17 cellular contexts compared by ENCODE assay signal in the genomic region with DNA sequence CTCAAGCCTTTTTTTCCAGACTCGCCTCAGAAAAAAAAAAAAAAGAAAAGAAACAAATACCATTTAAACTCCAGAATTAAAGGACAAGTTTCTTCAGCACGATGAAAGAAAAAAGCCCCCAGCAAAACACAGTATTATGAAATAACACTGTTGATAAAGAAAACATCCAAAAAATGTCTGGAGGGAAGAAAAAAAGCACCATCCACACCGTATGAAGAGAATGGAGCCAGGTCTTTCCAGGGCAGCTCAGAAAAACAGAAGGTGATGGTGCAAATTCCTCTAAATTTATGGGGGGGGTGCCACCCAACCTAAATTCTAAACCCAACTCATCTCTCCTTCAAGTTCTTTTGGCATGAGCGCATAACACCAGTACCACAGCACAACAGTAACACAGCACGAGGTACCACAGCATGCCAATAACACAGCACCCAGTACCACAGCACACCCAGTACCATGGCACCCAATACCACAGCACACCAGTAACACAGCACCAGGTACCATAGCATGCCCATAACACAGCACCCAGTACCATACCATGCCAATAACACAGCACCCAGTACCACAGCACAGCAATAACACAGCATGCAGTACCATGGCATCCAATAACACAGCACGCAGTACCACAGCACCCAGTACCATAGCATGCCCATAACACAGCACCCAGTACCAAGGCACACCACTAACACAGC. TPM values are rescaled to one million over a fixed set of nuclear protein-coding genes. Genes with fewer than 3 reads are reported as not detected.
DNase-seq lines count a peak whose midpoint lies in the region; ATAC-seq, FAIRE-seq and TF ChIP-seq lines count a peak whose summit lies in the region.
"Had no signal": no experiment of that assay in that cellular context is flagged by ENCODE, and none has a peak within 500 bp of the region (broad histone marks: within the 10 kb centered on the region; RNA-seq: fewer than 3 reads in every experiment).

No MANE protein-coding gene starts in this region.

- H4K8ac ChIP-seq in H1 (ENCODE audit: extremely low read depth, insufficient read depth, low read length) (no peak overlapping the region), neuronal stem cell (ENCODE audit: low read depth, low read length) (peak overlapping the region; percentile 93)

- H2BK15ac ChIP-seq in H1 (ENCODE audit: low read length), result no peak overlapping the region
- no peak overlapping the region for H2BK15ac ChIP-seq in neuronal stem cell (ENCODE audit: low read length)

- H2BK12ac ChIP-seq in H1 (ENCODE audit: low read depth, low read length) (no peak overlapping the region), neuronal stem cell (ENCODE audit: low read length) (no peak overlapping the region)

- no peak overlapping the region for H3K14ac ChIP-seq in H1 (ENCODE audit: insufficient read length)
- H3K14ac ChIP-seq in neuronal stem cell (ENCODE audit: low read length), result peak overlapping the region; percentile 75

- H3K4me3 ChIP-seq in Panc1 (ENCODE audit: low read depth in 2 of 2, low read length in 2 of 2) (no peak overlapping the region), H1 (ENCODE audit: extremely low read depth in 1 of 4, insufficient read depth in 2 of 4, low read depth in 3 of 4, low read length in 4 of 4) (no peak overlapping the region), neuronal stem cell (ENCODE audit: low read length in 2 of 2) (peak overlapping the region in 1 of 2 donors; percentile 39), spleen (no peak overlapping the region)
- H3K4me3 ChIP-seq: SJSA1 had no signal

- no peak overlapping the region for H2BK5ac ChIP-seq in H1 (ENCODE audit: low read depth, low read length)
- no peak overlapping the region for H2BK5ac ChIP-seq in neuronal stem cell (ENCODE audit: low read length)

- H3K36me3 ChIP-seq in Panc1 (ENCODE audit: control insufficient read depth, insufficient read depth, low read length) (no peaks in the 10 kb centered on the region), H1 (ENCODE audit: control insufficient read depth in 2 of 4, insufficient read depth in 4 of 4, low read length in 3 of 4) (no peaks in the 10 kb centered on the region), neuronal stem cell (replicated peaks in 1 of 2; ENCODE audit: control insufficient read depth in 2 of 2, insufficient read depth in 2 of 2, low read length in 2 of 2) (peaks cover 0 to 5% of the 10 kb centered on the region in 2 donors), spleen (peaks cover 0 to 11% (median 2%) of the 10 kb centered on the region in 6 donors)
- H3K36me3 ChIP-seq: SJSA1 had no signal

- CTCF ChIA-PET in Panc1 (lab: Charles Lee) (no interaction called here), H1 (lab: Charles Lee; ENCODE audit: partially characterized antibody) (interaction anchor here (1.4 kb wide), 1 partner anchor 28 kb away, joined by 4 read pairs; no protein-coding TSS in a partner anchor)

- H2AFZ ChIP-seq in H1 (ENCODE audit: low read length), result no peak overlapping the region
- H2AFZ ChIP-seq in neuronal stem cell (ENCODE audit: low read length), result no peak overlapping the region

- TF ChIP-seq EP300 in H1 (IDR thresholded peaks at IDR 0.05; ENCODE audit: borderline replicate concordance in 1 of 2, low read depth in 2 of 2, low read length in 2 of 2), result no peak

- H3K23me2 ChIP-seq in H1 (ENCODE audit: low read depth, low read length), result no peaks in the 10 kb centered on the region

- 0 out of 2 replicates have a peak, but pooled peaks have one; percentile 19 for ATAC-seq in Panc1
- no peak for ATAC-seq in GM21737 (IDR thresholded peaks at IDR 0.05; ENCODE audit: unreplicated experiment)
- ATAC-seq: PC-3 had no signal

- H4K5ac ChIP-seq in H1 (ENCODE audit: insufficient read length, low read depth, low read length), result no peak overlapping the region

- in situ Hi-C loops in Panc1 (cut with HindIII; ENCODE audit: low pct_unique_long_range_greater_than_20kb, low sequenced_read_pairs), result no loop called here

- H2BK20ac ChIP-seq in H1 (ENCODE audit: low read length), result no peak overlapping the region

- intact Hi-C loops in Panc1 (cut with micrococcal nuclease; ENCODE audit: unreplicated experiment) (no loop called here), spleen (cut with DNase I; ENCODE audit: low total_unique reads) (no loop called here)

- TF ChIP-seq CTCF in Panc1 (IDR thresholded peaks at IDR 0.05) (no peak), H1 (IDR thresholded peaks at IDR 0.05; ENCODE audit: control extremely low read depth in 1 of 3, insufficient read depth in 1 of 3, low read depth in 1 of 3, low read length in 3 of 3) (no peak), spleen (IDR thresholded peaks at IDR 0.05 in 8 of 11, conservative IDR thresholded peaks at IDR 0.05 in 3 of 11) (no peak)

- no peak overlapping the region for H3K4me2 ChIP-seq in H1 (ENCODE audit: insufficient read depth in 1 of 2, low read depth in 2 of 2, low read length in 2 of 2)
- H3K4me2 ChIP-seq in neuronal stem cell (ENCODE audit: insufficient read depth, low read length, poor library complexity, severe bottlenecking), result no peak overlapping the region

- no peaks in the 10 kb centered on the region for H3K9me3 ChIP-seq in Panc1 (ENCODE audit: control insufficient read depth, insufficient read depth, low read depth, low read length)
- H3K9me3 ChIP-seq in H1 (ENCODE audit: insufficient read depth in 2 of 2, low read depth in 1 of 2, low read length in 1 of 2), result no peaks in the 10 kb centered on the region
- peaks cover 3 to 4% of the 10 kb centered on the region in 2 donors for H3K9me3 ChIP-seq in neuronal stem cell (replicated peaks in 1 of 2; ENCODE audit: control insufficient read depth in 2 of 2, insufficient read depth in 1 of 2, low read depth in 1 of 2, low read length in 2 of 2)
- no peaks in the 10 kb centered on the region for H3K9me3 ChIP-seq in spleen
- H3K9me3 ChIP-seq: SJSA1 had no signal

- H3K56ac ChIP-seq in H1 (replicated peaks; ENCODE audit: insufficient read length, low read depth, low read length), result no peak overlapping the region

- POLR2A ChIA-PET in Panc1 (lab: Charles Lee), result no interaction called here
- POLR2A ChIA-PET in H1 (lab: Charles Lee; ENCODE audit: partially characterized antibody), result no interaction called here

- TF ChIP-seq RAD21 in H1 (IDR thresholded peaks at IDR 0.05 in 1 of 2, conservative IDR thresholded peaks at IDR 0.05 in 1 of 2; ENCODE audit: low read depth in 2 of 2, low read length in 2 of 2), result no peak

- no peak overlapping the region for H3K23ac ChIP-seq in H1 (ENCODE audit: insufficient read length)
- peak overlapping the region; percentile 75 for H3K23ac ChIP-seq in neuronal stem cell (ENCODE audit: low read depth, low read length, poor library complexity)

- peak overlapping the region; percentile 65 for H4K91ac ChIP-seq in H1 (replicated peaks; ENCODE audit: insufficient read length, low read length)
- H4K91ac ChIP-seq in neuronal stem cell (ENCODE audit: low read depth, low read length, poor library complexity), result no peak overlapping the region

- peak overlapping the region; percentile 45; the same call in 1 of the 2 replicates for H2AK5ac ChIP-seq in H1 (ENCODE audit: low read depth, low read length)
- H2AK5ac ChIP-seq in neuronal stem cell (ENCODE audit: low read depth, low read length), result no peak overlapping the region

- H3K4me1 ChIP-seq in Panc1 (ENCODE audit: control insufficient read depth, insufficient read depth, low read length) (peaks cover 27% of the 10 kb centered on the region), H1 (replicated peaks in 1 of 4; ENCODE audit: control insufficient read depth in 3 of 4, insufficient read depth in 4 of 4, low read length in 3 of 4) (peaks cover 0 to 3% (median 0%) of the 10 kb centered on the region in 4 experiments; a peak in 1 of 7 replicates), neuronal stem cell (ENCODE audit: control insufficient read depth in 2 of 2, insufficient read depth in 1 of 2, low read depth in 1 of 2, low read length in 2 of 2) (peaks cover 10 to 11% of the 10 kb centered on the region in 2 donors), spleen (peaks cover 0 to 95% (median 35%) of the 10 kb centered on the region in 6 donors)
- H3K4me1 ChIP-seq: SJSA1 had no signal

- 90% methylated on average over 6 of the region's 6 CpGs; no CpG with 5 or more reads in 1 of the 2 experiments for WGBS in H1 (ENCODE audit: extremely low coverage in 1 of 2, insufficient coverage in 1 of 2, insufficient read length in 1 of 2, insufficient replicate concordance in 2 of 2, low coverage in 1 of 2, low lambda C conversion rate in 2 of 2, missing lambda C conversion rate in 1 of 2), 2 experiments
- WGBS in neuronal stem cell (ENCODE audit: extremely low coverage in 2 of 2, insufficient read length in 2 of 2, insufficient replicate concordance in 1 of 2), 2 donors, result no CpG with 5 or more reads among the region's 6 CpGs
- 81 to 90% (median 82%) methylated on average over 6 of the region's 6 CpGs for WGBS in spleen, 5 donors

- H2BK120ac ChIP-seq in H1 (replicated peaks; ENCODE audit: low read depth, low read length) (no peak overlapping the region), neuronal stem cell (ENCODE audit: low read depth, low read length) (no peak overlapping the region)

- H3K9ac ChIP-seq in H1 (replicated peaks in 1 of 4; ENCODE audit: extremely low read depth in 1 of 4, low read depth in 3 of 4, low read length in 3 of 4), result no peak overlapping the region
- no peak overlapping the region for H3K9ac ChIP-seq in neuronal stem cell (ENCODE audit: low read depth, low read length, poor library complexity)

- H3K27me3 ChIP-seq in Panc1 (ENCODE audit: control insufficient read depth, insufficient read depth, low read length) (no peaks in the 10 kb centered on the region), H1 (replicated peaks in 1 of 4; ENCODE audit: control insufficient read depth in 3 of 4, extremely low read depth in 1 of 4, insufficient read depth in 3 of 4, low read length in 3 of 4) (no peaks in the 10 kb centered on the region), neuronal stem cell (ENCODE audit: control insufficient read depth in 3 of 3, insufficient read depth in 3 of 3, low read depth in 1 of 3, low read length in 3 of 3) (no peaks in the 10 kb centered on the region), spleen (replicated peaks in 1 of 7) (no peaks in the 10 kb centered on the region)
- H3K27me3 ChIP-seq: SJSA1 had no signal

- no peak for FAIRE-seq in H1 (lab: Jason Lieb, UNC)
- FAIRE-seq: H54 had no signal

- peaks cover 39 to 89% of the 10 kb centered on the region in 2 experiments for H3K79me2 ChIP-seq in H1 (ENCODE audit: control insufficient read depth in 1 of 2, insufficient read depth in 2 of 2, low read length in 2 of 2)

- H3K27ac ChIP-seq in Panc1 (ENCODE audit: low read length) (no peak overlapping the region; the same call in 1 of the 2 replicates), H1 (ENCODE audit: low read depth, low read length) (no peak overlapping the region), neuronal stem cell (replicated peaks; ENCODE audit: low read length) (no peak overlapping the region), spleen (no peak overlapping the region)
- H3K27ac ChIP-seq: SJSA1 had no signal

- no peak overlapping the region for H3K4ac ChIP-seq in H1 (replicated peaks; ENCODE audit: insufficient read length, low read depth, low read length)
- H3K4ac ChIP-seq in neuronal stem cell (ENCODE audit: low read length), result no peak overlapping the region

- H3K79me1 ChIP-seq in H1 (ENCODE audit: low read depth, low read length) (peaks cover 29% of the 10 kb centered on the region), neuronal stem cell (ENCODE audit: low read depth, low read length) (peaks cover 12% of the 10 kb centered on the region)

- TF ChIP-seq POLR2A in H1 (IDR thresholded peaks at IDR 0.05; ENCODE audit: control extremely low read depth in 1 of 2, low read depth in 2 of 2, low read length in 2 of 2), result no peak
- TF ChIP-seq POLR2A in spleen (IDR thresholded peaks at IDR 0.05), result no peak

- peak; percentile 18 for DNase-seq in EH (ENCODE audit: low read depth)
- DNase-seq in Panc1 (ENCODE audit: low read depth, low spot score), result no peak
- no peak for DNase-seq in H1 (ENCODE audit: low read depth in 1 of 2, low spot score in 2 of 2)
- DNase-seq in neuronal stem cell (ENCODE audit: low spot score), result no peak
- no peak for DNase-seq in spleen
- DNase-seq in NCI-H146 (lab: John Stamatoyannopoulos, UW), result no peak
- DNase-seq: AML-193, EL, NCI-H1417, NCI-H1930, NCI-H774, PC-3 had no signal

- peaks cover 11 to 34% of the 10 kb centered on the region in 2 experiments for H4K20me1 ChIP-seq in H1 (replicated peaks in 1 of 2; ENCODE audit: control insufficient read depth in 1 of 2, insufficient read depth in 2 of 2, low read length in 2 of 2)

- BruUV-seq in Panc1 (replicated peaks; lab: Mats Ljungman, UMichigan), result no TSS peak

- no peak overlapping the region for H3K18ac ChIP-seq in H1 (ENCODE audit: extremely low read depth, low read length)
- H3K18ac ChIP-seq in neuronal stem cell (ENCODE audit: low read length), result peak overlapping the region; percentile 7

RNA-seq across cellular contexts. Expression of a gene that starts 19.0 kb away (rescaled TPM):
- total RNA-seq in Panc1 (2021; ENCODE audit: unreplicated experiment), result 53.3 TPM
- polyA plus RNA-seq in Panc1 (2012; ENCODE audit: insufficient read length), result 82.4 TPM
- total RNA-seq in H1 (2021; fragmentation: NEBNext Ultra II Directional; extraction: Animal tissue kit (Norgen Biotek cat#: 25700)), result 41.9 and 43.2 TPM in 2 replicates
- 12.5 and 26.7 TPM in 2 replicates for polyA plus RNA-seq in H1 (2011; rRNA removed)
- 29.7 TPM for polyA plus RNA-seq in H1 (2011; cell fraction: cytosol; rRNA removed)
- 30.5 TPM for polyA plus RNA-seq in H1 (2011; cell fraction: nucleus; rRNA removed)
- 21.0 to 35.0 TPM (median 34.0 TPM) in 4 replicates for polyA plus RNA-seq in H1 (2012, experiment 1 of 2)
- 23.6 TPM for polyA plus RNA-seq in H1 (2012, experiment 2 of 2)
- 20.5 TPM for polyA plus RNA-seq in H1 (2013, experiment 1 of 2)
- polyA plus RNA-seq in H1 (2013, experiment 2 of 2), result 21.4 TPM
- polyA minus RNA-seq in H1 (2011; rRNA and poly(A)+ RNA removed), result 7.3 and 10.3 TPM in 2 replicates
- 28.0 TPM for polyA minus RNA-seq in H1 (2011; cell fraction: cytosol; rRNA and poly(A)+ RNA removed)
- 12.3 TPM for polyA minus RNA-seq in H1 (2011; cell fraction: nucleus; rRNA and poly(A)+ RNA removed)
- polyA plus RNA-seq in neuronal stem cell (2013, experiment 1 of 2), result 19.3 TPM
- 18.9 TPM for polyA plus RNA-seq in neuronal stem cell (2013, experiment 2 of 2)
- 10 to 100 TPM; 22.6 to 27.3 (median 24.8) TPM for total RNA-seq in spleen
- 10 to 100 TPM; 12.9 to 22.7 (median 13.6) TPM for polyA plus RNA-seq in spleen

RNA-seq across cellular contexts. Expression of a gene that starts 36.8 kb away (rescaled TPM):
- 140 TPM for total RNA-seq in Panc1 (2021; ENCODE audit: unreplicated experiment)
- 198 TPM for polyA plus RNA-seq in Panc1 (2012; ENCODE audit: insufficient read length)
- total RNA-seq in H1 (2021; fragmentation: NEBNext Ultra II Directional; extraction: Animal tissue kit (Norgen Biotek cat#: 25700)), result 88.9 and 95.7 TPM in 2 replicates
- 188 and 257 TPM in 2 replicates for polyA plus RNA-seq in H1 (2011; rRNA removed)
- polyA plus RNA-seq in H1 (2011; cell fraction: cytosol; rRNA removed), result 238 TPM
- 174 TPM for polyA plus RNA-seq in H1 (2011; cell fraction: nucleus; rRNA removed)
- 80.1 to 165 TPM (median 138 TPM) in 4 replicates for polyA plus RNA-seq in H1 (2012, experiment 1 of 2)
- polyA plus RNA-seq in H1 (2012, experiment 2 of 2), result 134 TPM
- polyA plus RNA-seq in H1 (2013, experiment 1 of 2), result 74.5 TPM
- polyA plus RNA-seq in H1 (2013, experiment 2 of 2), result 74.2 TPM
- 52.8 and 69.8 TPM in 2 replicates for polyA minus RNA-seq in H1 (2011; rRNA and poly(A)+ RNA removed)
- 45.9 TPM for polyA minus RNA-seq in H1 (2011; cell fraction: cytosol; rRNA and poly(A)+ RNA removed)
- 37.7 TPM for polyA minus RNA-seq in H1 (2011; cell fraction: nucleus; rRNA and poly(A)+ RNA removed)
- 68.8 TPM for polyA plus RNA-seq in neuronal stem cell (2013, experiment 1 of 2)
- 73.1 TPM for polyA plus RNA-seq in neuronal stem cell (2013, experiment 2 of 2)
- total RNA-seq in spleen, result 10 to 100 TPM; 38.0 to 64.1 (median 48.0) TPM
- 100 to 1,000 TPM in 1 of 3 donors, 10 to 100 TPM in 2; 85.0 to 108 (median 85.7) TPM for polyA plus RNA-seq in spleen

RNA-seq across cellular contexts. Expression of a gene that starts 48.2 kb away (rescaled TPM):
- total RNA-seq in Panc1 (2021; ENCODE audit: unreplicated experiment) (128 TPM), spleen (10 to 100 TPM; 35.7 to 63.2 (median 51.0) TPM)
- polyA plus RNA-seq in Panc1 (2012; ENCODE audit: insufficient read length), result 259 TPM
- 86.8 and 92.9 TPM in 2 replicates for total RNA-seq in H1 (2021; fragmentation: NEBNext Ultra II Directional; extraction: Animal tissue kit (Norgen Biotek cat#: 25700))
- polyA plus RNA-seq in H1 (2011; rRNA removed) (364 and 441 TPM in 2 replicates), spleen (10 to 100 TPM; 19.5 to 40.6 (median 32.2) TPM)
- polyA plus RNA-seq in H1 (2011; cell fraction: cytosol; rRNA removed), result 227 TPM
- polyA plus RNA-seq in H1 (2011; cell fraction: nucleus; rRNA removed), result 362 TPM
- polyA plus RNA-seq in H1 (2012, experiment 1 of 2), result 72.3 to 126 TPM (median 121 TPM) in 4 replicates
- 70.7 TPM for polyA plus RNA-seq in H1 (2012, experiment 2 of 2)
- polyA plus RNA-seq in H1 (2013, experiment 1 of 2), result 90.3 TPM
- polyA plus RNA-seq in H1 (2013, experiment 2 of 2), result 94.9 TPM
- polyA minus RNA-seq in H1 (2011; rRNA and poly(A)+ RNA removed), result 167 and 180 TPM in 2 replicates
- polyA minus RNA-seq in H1 (2011; cell fraction: cytosol; rRNA and poly(A)+ RNA removed), result 106 TPM
- 104 TPM for polyA minus RNA-seq in H1 (2011; cell fraction: nucleus; rRNA and poly(A)+ RNA removed)
- 30.5 TPM for polyA plus RNA-seq in neuronal stem cell (2013, experiment 1 of 2)
- 28.5 TPM for polyA plus RNA-seq in neuronal stem cell (2013, experiment 2 of 2)

RNA-seq across cellular contexts. Expression of a gene that starts 50.6 kb away (rescaled TPM):
- 1.1 TPM for total RNA-seq in Panc1 (2021; ENCODE audit: unreplicated experiment)
- polyA plus RNA-seq in Panc1 (2012; ENCODE audit: insufficient read length), result 3.2 TPM
- 0.34 and 1.3 TPM in 2 replicates for total RNA-seq in H1 (2021; fragmentation: NEBNext Ultra II Directional; extraction: Animal tissue kit (Norgen Biotek cat#: 25700))
- polyA plus RNA-seq in H1 (2011; rRNA removed), result 0.50 and 1.1 TPM in 2 replicates
- 1.4 TPM for polyA plus RNA-seq in H1 (2011; cell fraction: cytosol; rRNA removed)
- polyA plus RNA-seq in H1 (2011; cell fraction: nucleus; rRNA removed), result 8.9 TPM
- polyA plus RNA-seq in H1 (2012, experiment 1 of 2), result 0.90 to 2.2 TPM (median 1.5 TPM) in 4 replicates
- 2.0 TPM for polyA plus RNA-seq in H1 (2012, experiment 2 of 2)
- polyA plus RNA-seq in H1 (2013, experiment 1 of 2), result 0.47 TPM
- polyA plus RNA-seq in H1 (2013, experiment 2 of 2), result 0.75 TPM
- 0.13 TPM in 1 of 2 replicates, not detected in the other for polyA minus RNA-seq in H1 (2011; rRNA and poly(A)+ RNA removed)
- not detected for polyA minus RNA-seq in H1 (2011; cell fraction: cytosol; rRNA and poly(A)+ RNA removed)
- polyA minus RNA-seq in H1 (2011; cell fraction: nucleus; rRNA and poly(A)+ RNA removed), result 1.00 TPM
- 0.43 TPM for polyA plus RNA-seq in neuronal stem cell (2013, experiment 1 of 2)
- polyA plus RNA-seq in neuronal stem cell (2013, experiment 2 of 2), result 0.42 TPM
- 1 to 10 TPM in 1 of 7 donors, under 1 TPM in 2, not detected in 4; 0.28 to 1.1 (median 0.39) TPM for total RNA-seq in spleen
- polyA plus RNA-seq in spleen, result 1 to 10 TPM in 2 of 3 donors, under 1 TPM in 1; 0.67 to 2.4 (median 1.4) TPM
- total RNA-seq: PC-3, SJSA1 had no signal
- polyA plus RNA-seq: CD14-positive monocyte had no signal

RNA-seq across cellular contexts. Expression of a gene that starts 53.2 kb away (rescaled TPM):
- total RNA-seq in Panc1 (2021; ENCODE audit: unreplicated experiment), result 2.4 TPM
- polyA plus RNA-seq in Panc1 (2012; ENCODE audit: insufficient read length), result 8.3 TPM
- total RNA-seq in H1 (2021; fragmentation: NEBNext Ultra II Directional; extraction: Animal tissue kit (Norgen Biotek cat#: 25700)), result 1.2 and 2.8 TPM in 2 replicates
- 2.9 and 4.5 TPM in 2 replicates for polyA plus RNA-seq in H1 (2011; rRNA removed)
- 2.4 TPM for polyA plus RNA-seq in H1 (2011; cell fraction: cytosol; rRNA removed)
- 10.9 TPM for polyA plus RNA-seq in H1 (2011; cell fraction: nucleus; rRNA removed)
- 1.3 to 3.2 TPM (median 2.4 TPM) in 4 replicates for polyA plus RNA-seq in H1 (2012, experiment 1 of 2)
- 1.3 TPM for polyA plus RNA-seq in H1 (2012, experiment 2 of 2)
- 0.85 TPM for polyA plus RNA-seq in H1 (2013, experiment 1 of 2)
- 1.2 TPM for polyA plus RNA-seq in H1 (2013, experiment 2 of 2)
- polyA minus RNA-seq in H1 (2011; rRNA and poly(A)+ RNA removed), result 0.44 and 1.0 TPM in 2 replicates
- polyA minus RNA-seq in H1 (2011; cell fraction: cytosol; rRNA and poly(A)+ RNA removed), result not detected
- polyA minus RNA-seq in H1 (2011; cell fraction: nucleus; rRNA and poly(A)+ RNA removed), result 2.0 TPM
- 0.85 TPM for polyA plus RNA-seq in neuronal stem cell (2013, experiment 1 of 2)
- polyA plus RNA-seq in neuronal stem cell (2013, experiment 2 of 2), result 0.89 TPM
- not detected for total RNA-seq in spleen
- polyA plus RNA-seq in spleen, result under 1 TPM; 0.23 to 0.99 (median 0.26) TPM
- total RNA-seq: HT1080, PC-3, SJSA1 had no signal
- polyA plus RNA-seq: CD14-positive monocyte had no signal
